In the genomic region with DNA sequence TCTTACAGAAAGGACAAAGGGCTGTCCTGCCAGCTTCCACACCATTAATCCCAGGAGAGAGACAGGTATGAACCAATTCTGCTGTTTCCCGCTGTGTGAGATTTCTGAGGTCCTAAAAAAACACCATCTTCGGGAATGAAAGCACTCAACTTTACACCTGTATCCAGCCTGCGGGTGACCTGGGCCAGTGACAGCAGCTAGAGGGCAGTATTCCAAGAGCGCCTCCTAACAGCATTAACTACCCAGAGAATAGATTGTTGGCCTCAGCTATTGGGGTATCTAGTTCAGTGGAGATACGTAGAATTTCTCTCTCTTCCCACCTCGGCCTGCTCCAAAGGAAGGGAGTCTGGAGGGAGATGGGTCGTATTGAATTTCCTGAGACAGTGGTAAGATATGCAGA, we compare ENCODE assay signal across 11 cellular contexts. TPM values are rescaled to one million over a fixed set of nuclear protein-coding genes. Genes with fewer than 3 reads are reported as not detected.
DNase-seq lines count a peak whose midpoint lies in the region; ATAC-seq, FAIRE-seq and TF ChIP-seq lines count a peak whose summit lies in the region.
"Had no signal": no experiment of that assay in that cellular context is flagged by ENCODE, and none has a peak within 500 bp of the region (broad histone marks: within the 10 kb centered on the region; RNA-seq: fewer than 3 reads in every experiment).

No MANE protein-coding gene starts in this region.

- no peaks in the 10 kb centered on the region for H3K27me3 Mint-ChIP-seq in H9 (ENCODE audit: low read depth)
- H3K27me3 Mint-ChIP-seq: activated naive CD8-positive, alpha-beta T cell treated with anti-CD3 and anti-CD28 coated beads, Interleukin-2, amount 10 ng/mL, durations not matched to agents 7 days and 5 days had no signal

- no peak overlapping the region for H3T11ph ChIP-seq in H9 (ENCODE audit: low read length)

- TF ChIP-seq CTCF in C4-2B (conservative IDR thresholded peaks at IDR 0.05) (peak; percentile 72), H9 (conservative IDR thresholded peaks at IDR 0.05) (peak; percentile 85), astrocyte of the spinal cord (IDR thresholded peaks at IDR 0.05; ENCODE audit: low read depth, low read length) (peak; percentile 60), kidney (IDR thresholded peaks at IDR 0.05; ENCODE audit: borderline replicate concordance, extremely low read depth, insufficient read depth) (peak; percentile 40)

- peaks cover 11 to 33% (median 11%) of the 10 kb centered on the region in 3 experiments for H3K36me3 Mint-ChIP-seq in H9 (ENCODE audit: insufficient read depth in 1 of 3, low read depth in 3 of 3)

- no peak overlapping the region for H3K56ac ChIP-seq in H9 (ENCODE audit: insufficient read length, low read depth, low read length)

- H4K5ac ChIP-seq in H9 (ENCODE audit: insufficient read length, low read depth, low read length) = no peak overlapping the region

- H3K9me3 Mint-ChIP-seq in H9 = no peaks in the 10 kb centered on the region
- H3K9me3 Mint-ChIP-seq: activated naive CD8-positive, alpha-beta T cell treated with anti-CD3 and anti-CD28 coated beads, Interleukin-2, amount 10 ng/mL, durations not matched to agents 7 days and 5 days; nephron had no signal

- H3K4me2 ChIP-seq in H9 (ENCODE audit: insufficient read depth, insufficient read length, low read length) = no peak overlapping the region

- no peak for ATAC-seq in GM21360 (IDR thresholded peaks at IDR 0.05; ENCODE audit: unreplicated experiment)
- ATAC-seq in GM18520 (IDR thresholded peaks at IDR 0.05; ENCODE audit: unreplicated experiment) = no peak

- H2AK5ac ChIP-seq in H9 (ENCODE audit: insufficient read length, low read length) = no peak overlapping the region

- no peak overlapping the region for H3K4me3 ChIP-seq in astrocyte of the spinal cord (ENCODE audit: low read depth, low read length)
- H3K4me3 ChIP-seq in kidney (ENCODE audit: low read length in 2 of 2) = no peak overlapping the region

- H2BK20ac ChIP-seq in H9 (ENCODE audit: low read depth, low read length, poor library complexity, severe bottlenecking) = no peak overlapping the region

- intact Hi-C loops in kidney (cut with DNase I) = no loop called here

- no peak overlapping the region for H3K14ac ChIP-seq in H9 (ENCODE audit: insufficient read depth, low read length)

- H3K9ac ChIP-seq in H9 (ENCODE audit: extremely low read depth, insufficient read length, low read length) = no peak overlapping the region
- no peak overlapping the region for H3K9ac ChIP-seq in kidney (ENCODE audit: low read length in 2 of 2)

- no peak overlapping the region for H2BK15ac ChIP-seq in H9 (ENCODE audit: low read depth, low read length)

- H4K91ac ChIP-seq in H9 (ENCODE audit: insufficient read length, low read depth, low read length) = no peak overlapping the region

- H4K8ac ChIP-seq in H9 (replicated peaks; ENCODE audit: insufficient read length, low read depth, low read length) = no peak overlapping the region

- DNase-seq in H9 = peak; percentile 64
- no peak for DNase-seq in astrocyte of the spinal cord (ENCODE audit: low read depth, low spot score)
- DNase-seq in kidney = no peak
- DNase-seq in RPMI8226 = no peak
- DNase-seq in pons (ENCODE audit: low spot score) = no peak
- DNase-seq: activated naive CD8-positive, alpha-beta T cell treated with anti-CD3 and anti-CD28 coated beads, Interleukin-2, amount 10 ng/mL, durations not matched to agents 7 days and 5 days had no signal

- H3K18ac ChIP-seq in H9 (ENCODE audit: insufficient read length, low read depth, low read length) = no peak overlapping the region

- no peaks in the 10 kb centered on the region for H3K79me1 ChIP-seq in H9 (ENCODE audit: insufficient read depth, low read depth, low read length, poor library complexity, severe bottlenecking)

- no peak overlapping the region for H3K27ac ChIP-seq in C4-2B
- H3K27ac ChIP-seq in H9 (ENCODE audit: insufficient read length, low read depth, low read length) = no peak overlapping the region
- no peak overlapping the region for H3K27ac ChIP-seq in kidney (ENCODE audit: low read depth in 2 of 2, low read length in 2 of 2)

- H2BK120ac ChIP-seq in H9 (ENCODE audit: low read depth, low read length, poor library complexity, severe bottlenecking) = no peak overlapping the region

- H3K4me1 Mint-ChIP-seq in H9 = peaks cover 17 to 20% of the 10 kb centered on the region in 2 experiments
- H3K4me1 Mint-ChIP-seq: nephron had no signal

- in situ Hi-C loops in astrocyte of the spinal cord (cut with HindIII; ENCODE audit: low sequenced_read_pairs) = no loop called here

- H3K27ac Mint-ChIP-seq in H9 = 0 out of 7 replicates have a peak overlapping the region, but pooled peaks of 1 of the 3 experiments have one; percentile 85
- H3K27ac Mint-ChIP-seq: activated naive CD8-positive, alpha-beta T cell treated with anti-CD3 and anti-CD28 coated beads, Interleukin-2, amount 10 ng/mL, durations not matched to agents 7 days and 5 days; nephron had no signal

- H3K23ac ChIP-seq in H9 (ENCODE audit: insufficient read length, low read depth, low read length) = no peak overlapping the region

- H3K23me2 ChIP-seq in H9 (ENCODE audit: insufficient read length, low read depth, low read length, poor library complexity, severe bottlenecking) = no peaks in the 10 kb centered on the region

- H3K4ac ChIP-seq in H9 (ENCODE audit: low read depth, low read length) = no peak overlapping the region

- H2BK5ac ChIP-seq in H9 (ENCODE audit: insufficient read length, low read length) = no peak overlapping the region

- FAIRE-seq in kidney (lab: Jason Lieb, UNC) = no peak
- FAIRE-seq: frontal cortex had no signal

- H3K4me1 ChIP-seq in H9 (ENCODE audit: insufficient read depth, low read length) (peaks cover 6% of the 10 kb centered on the region; the same call in 1 of the 2 replicates), kidney (ENCODE audit: control insufficient read depth in 1 of 2, insufficient read depth in 1 of 2, low read depth in 1 of 2, low read length in 2 of 2) (no peaks in the 10 kb centered on the region)

- no CpG with 5 or more reads among the region's 7 CpGs for WGBS in H9 (ENCODE audit: extremely low coverage, insufficient read length, low lambda C conversion rate)

- H2AFZ ChIP-seq in H9 (ENCODE audit: low read length) = no peak overlapping the region

- H3K4me3 Mint-ChIP-seq in H9 = no peak overlapping the region
- H3K4me3 Mint-ChIP-seq: activated naive CD8-positive, alpha-beta T cell treated with anti-CD3 and anti-CD28 coated beads, Interleukin-2, amount 10 ng/mL, durations not matched to agents 7 days and 5 days; nephron had no signal

- H4K20me1 ChIP-seq in H9 (ENCODE audit: control insufficient read depth, insufficient read depth, insufficient read length) = no peaks in the 10 kb centered on the region

- H3K27me3 ChIP-seq in H9 (ENCODE audit: insufficient read depth, low read length) = no peaks in the 10 kb centered on the region

- H2BK12ac ChIP-seq in H9 (ENCODE audit: insufficient read length, low read depth, low read length) = no peak overlapping the region

- no peaks in the 10 kb centered on the region for H3K36me3 ChIP-seq in kidney (ENCODE audit: control insufficient read depth in 1 of 2, insufficient read depth in 2 of 2, low read length in 2 of 2)

- H3K79me2 ChIP-seq in H9 (ENCODE audit: insufficient read depth, low read length) = no peaks in the 10 kb centered on the region

- H3K9me3 ChIP-seq in H9 (ENCODE audit: control insufficient read depth, low read depth, low read length) (no peaks in the 10 kb centered on the region), kidney (ENCODE audit: control insufficient read depth in 1 of 2, low read length in 2 of 2) (no peaks in the 10 kb centered on the region)

RNA-seq across cellular contexts. Expression of a gene that starts 55.1 kb away (rescaled TPM):
- 29.6 and 31.1 TPM in 2 replicates for total RNA-seq in H9 (2021)
- total RNA-seq in kidney = 4.8 TPM
- polyA plus RNA-seq in kidney (ENCODE audit: insufficient read depth, low read depth, low replicate concordance) = 0.73 TPM

RNA-seq across cellular contexts. Expression of a gene that starts 57.5 kb away (rescaled TPM):
- total RNA-seq in H9 (2021) = 44.7 and 47.8 TPM in 2 replicates
- total RNA-seq in kidney = 25.3 TPM
- polyA plus RNA-seq in kidney (ENCODE audit: insufficient read depth, low read depth, low replicate concordance) = 28.1 TPM
